Comparison of ENCODE assay signal across 25 cellular contexts in genomic region chr20:37566590-37567330, GRCh38. TPM values are rescaled to one million over a fixed set of nuclear protein-coding genes. Genes with fewer than 3 reads are reported as not detected.
DNase-seq lines count a peak whose midpoint lies in the region; ATAC-seq and TF ChIP-seq lines count a peak whose summit lies in the region.
"Had no signal": no experiment of that assay in that cellular context is flagged by ENCODE, and none has a peak within 500 bp of the region (broad histone marks: within the 10 kb centered on the region; RNA-seq: fewer than 3 reads in every experiment).

No MANE protein-coding gene starts in this region.

- DNase-seq in H9: no peak
- DNase-seq in SJCRH30: peak in 1 of 2 experiments; percentile 34
- DNase-seq in neuronal stem cell (ENCODE audit: low spot score): no peak
- DNase-seq in T-helper 17 cell: no peak
- DNase-seq in ureter (ENCODE audit: low spot score): no peak
- DNase-seq in DMS114 treated with DMSO at 0.1 percent for 48 hours (lab: John Stamatoyannopoulos, UW; ENCODE audit: unreplicated experiment): no peak
- DNase-seq: activated CD8-positive, alpha-beta T cell treated with anti-CD3 and anti-CD28 coated beads, Interleukin-2, amount 10 ng/mL, durations not matched to agents 7 days and 5 days; activated naive CD4-positive, alpha-beta T cell treated with anti-CD3 and anti-CD28 coated beads for 36 hours; activated T-cell treated with anti-CD3 and anti-CD28 coated beads, Interleukin-2, amount 50 U/mL, for 4 hours; amniotic stem cell; left colon; posterior cingulate gyrus; SHP77 treated with DMSO at 0.1 percent for 48 hours; stimulated activated CD8-positive, alpha-beta memory T cell treated with anti-CD3 and anti-CD28 coated beads, Interleukin-4, amount 100 ng/mL, for 48 hours; stomach had no signal

- H3K79me2 ChIP-seq in H9 (ENCODE audit: insufficient read depth, low read length): no peaks in the 10 kb centered on the region

- H4K8ac ChIP-seq in H9 (replicated peaks; ENCODE audit: insufficient read length, low read depth, low read length) (no peak overlapping the region), neuronal stem cell (ENCODE audit: low read depth, low read length) (peak overlapping the region; percentile 19)

- H3K9ac ChIP-seq in H9 (ENCODE audit: extremely low read depth, insufficient read length, low read length) (no peak overlapping the region), iPS-18a (ENCODE audit: low read length) (no peak overlapping the region), neuronal stem cell (ENCODE audit: low read depth, low read length, poor library complexity) (no peak overlapping the region)
- H3K9ac ChIP-seq: KMS-11 had no signal

- H3K9me3 Mint-ChIP-seq in H9: no peaks in the 10 kb centered on the region; a peak in 2 of 5 replicates
- H3K9me3 Mint-ChIP-seq: activated naive CD4-positive, alpha-beta T cell treated with anti-CD3 and anti-CD28 coated beads for 36 hours; activated T-cell treated with anti-CD3 and anti-CD28 coated beads, Interleukin-2, amount 50 U/mL, for 4 hours; CD4-positive, alpha-beta T cell; dendritic cell treated with granulocyte-macrophage colony-stimulating factor and Interleukin-4, amounts not matched to agents 40 ng/mL and 50 ng/mL, for 4 days; memory B cell; naive thymus-derived CD8-positive, alpha-beta T cell had no signal

- no peak overlapping the region for H3K14ac ChIP-seq in H9 (ENCODE audit: insufficient read depth, low read length)
- no peak overlapping the region for H3K14ac ChIP-seq in neuronal stem cell (ENCODE audit: low read length)

- H3K4me3 Mint-ChIP-seq in H9 (peak overlapping the region in 1 of 2 experiments; percentile 62; a peak in 2 of 5 replicates), T-helper 17 cell (no peak overlapping the region)
- H3K4me3 Mint-ChIP-seq: activated CD8-positive, alpha-beta T cell treated with anti-CD3 and anti-CD28 coated beads, Interleukin-2, amount 10 ng/mL, durations not matched to agents 7 days and 5 days; activated naive CD4-positive, alpha-beta T cell treated with anti-CD3 and anti-CD28 coated beads for 36 hours; activated T-cell treated with anti-CD3 and anti-CD28 coated beads, Interleukin-2, amount 50 U/mL, for 4 hours; CD4-positive, alpha-beta T cell; dendritic cell treated with granulocyte-macrophage colony-stimulating factor and Interleukin-4, amounts not matched to agents 40 ng/mL and 50 ng/mL, for 4 days; memory B cell; naive thymus-derived CD8-positive, alpha-beta T cell had no signal

- ATAC-seq in T-helper 17 cell (no peak), HG03469 (IDR thresholded peaks at IDR 0.05; ENCODE audit: unreplicated experiment) (no peak)
- ATAC-seq: activated CD4-positive, CD25-positive, alpha-beta regulatory T cell treated with anti-CD3 and anti-CD28 coated beads, Interleukin-2, amount 50 U/mL, for 24 hours; activated CD8-positive, alpha-beta T cell treated with anti-CD3 and anti-CD28 coated beads, Interleukin-2, amount 10 ng/mL, durations not matched to agents 7 days and 5 days; activated T-cell treated with anti-CD3 and anti-CD28 coated beads, Interleukin-2, amount 50 U/mL, for 4 hours; left colon; naive thymus-derived CD8-positive, alpha-beta T cell had no signal

- peaks cover 37% of the 10 kb centered on the region for H3K27me3 Mint-ChIP-seq in H9 (ENCODE audit: low read depth)
- peaks cover 83% of the 10 kb centered on the region for H3K27me3 Mint-ChIP-seq in T-helper 17 cell

- no peaks in the 10 kb centered on the region for H3K23me2 ChIP-seq in H9 (ENCODE audit: insufficient read length, low read depth, low read length, poor library complexity, severe bottlenecking)

- H3K36me3 Mint-ChIP-seq in H9 (ENCODE audit: insufficient read depth in 1 of 3, low read depth in 3 of 3): no peaks in the 10 kb centered on the region
- peaks cover 4% of the 10 kb centered on the region for H3K36me3 Mint-ChIP-seq in T-helper 17 cell (ENCODE audit: low read depth)
- H3K36me3 Mint-ChIP-seq: memory B cell; naive thymus-derived CD8-positive, alpha-beta T cell had no signal

- no peak overlapping the region for H2AFZ ChIP-seq in H9 (ENCODE audit: low read length)
- H2AFZ ChIP-seq in neuronal stem cell (ENCODE audit: low read length): peak overlapping the region; percentile 33

- no CpG with 5 or more reads among the region's 5 CpGs for WGBS in H9 (ENCODE audit: extremely low coverage, insufficient read length, low lambda C conversion rate)
- no CpG with 5 or more reads among the region's 5 CpGs for WGBS in neuronal stem cell (ENCODE audit: extremely low coverage in 2 of 2, insufficient read length in 2 of 2, insufficient replicate concordance in 1 of 2), 2 donors

- H3K9me3 ChIP-seq in H9 (ENCODE audit: control insufficient read depth, low read depth, low read length) (no peaks in the 10 kb centered on the region), SJCRH30 (replicated peaks) (no peaks in the 10 kb centered on the region), iPS-18a (ENCODE audit: control insufficient read depth, low read depth, low read length) (no peaks in the 10 kb centered on the region), neuronal stem cell (replicated peaks in 1 of 2; ENCODE audit: control insufficient read depth in 2 of 2, insufficient read depth in 1 of 2, low read depth in 1 of 2, low read length in 2 of 2) (no peaks in the 10 kb centered on the region), T-helper 17 cell (ENCODE audit: control insufficient read depth, low read length, poor library complexity, severe bottlenecking) (no peaks in the 10 kb centered on the region)
- H3K9me3 ChIP-seq: stomach, tibial nerve had no signal

- peaks cover 7% of the 10 kb centered on the region; the same call in 1 of the 2 replicates for H3K4me1 ChIP-seq in H9 (ENCODE audit: insufficient read depth, low read length)
- peaks cover 37% of the 10 kb centered on the region for H3K4me1 ChIP-seq in SJCRH30
- peaks cover 13% of the 10 kb centered on the region for H3K4me1 ChIP-seq in iPS-18a (ENCODE audit: control insufficient read depth, low read depth, low read length)
- H3K4me1 ChIP-seq in neuronal stem cell (ENCODE audit: control insufficient read depth in 2 of 2, insufficient read depth in 1 of 2, low read depth in 1 of 2, low read length in 2 of 2): peaks cover 17 to 21% of the 10 kb centered on the region in 2 donors

- peak overlapping the region; percentile 22 for H3K4me3 ChIP-seq in SJCRH30
- peak overlapping the region; percentile 1 for H3K4me3 ChIP-seq in iPS-18a (ENCODE audit: low read length)
- no peak overlapping the region for H3K4me3 ChIP-seq in neuronal stem cell (ENCODE audit: low read length in 2 of 2)
- H3K4me3 ChIP-seq: stomach, tibial nerve had no signal

- H3K23ac ChIP-seq in H9 (ENCODE audit: insufficient read length, low read depth, low read length) (no peak overlapping the region), neuronal stem cell (ENCODE audit: low read depth, low read length, poor library complexity) (no peak overlapping the region)

- no peak overlapping the region for H3K27ac Mint-ChIP-seq in H9
- no peak overlapping the region for H3K27ac Mint-ChIP-seq in T-helper 17 cell
- H3K27ac Mint-ChIP-seq: activated CD8-positive, alpha-beta T cell treated with anti-CD3 and anti-CD28 coated beads, Interleukin-2, amount 10 ng/mL, durations not matched to agents 7 days and 5 days; activated naive CD4-positive, alpha-beta T cell treated with anti-CD3 and anti-CD28 coated beads for 36 hours; CD4-positive, alpha-beta T cell; dendritic cell treated with granulocyte-macrophage colony-stimulating factor and Interleukin-4, amounts not matched to agents 40 ng/mL and 50 ng/mL, for 4 days; memory B cell had no signal

- no peak overlapping the region for H2BK120ac ChIP-seq in H9 (ENCODE audit: low read depth, low read length, poor library complexity, severe bottlenecking)
- H2BK120ac ChIP-seq in neuronal stem cell (ENCODE audit: low read depth, low read length): no peak overlapping the region

- H3K18ac ChIP-seq in H9 (ENCODE audit: insufficient read length, low read depth, low read length) (no peak overlapping the region), neuronal stem cell (ENCODE audit: low read length) (peak overlapping the region; percentile 60)

- H4K91ac ChIP-seq in H9 (ENCODE audit: insufficient read length, low read depth, low read length) (no peak overlapping the region), neuronal stem cell (ENCODE audit: low read depth, low read length, poor library complexity) (no peak overlapping the region)

- no peak overlapping the region for H2BK12ac ChIP-seq in H9 (ENCODE audit: insufficient read length, low read depth, low read length)
- H2BK12ac ChIP-seq in neuronal stem cell (ENCODE audit: low read length): no peak overlapping the region

- H2BK20ac ChIP-seq in H9 (ENCODE audit: low read depth, low read length, poor library complexity, severe bottlenecking): no peak overlapping the region

- no peak overlapping the region for H2AK5ac ChIP-seq in H9 (ENCODE audit: insufficient read length, low read length)
- H2AK5ac ChIP-seq in neuronal stem cell (ENCODE audit: low read depth, low read length): peak overlapping the region; percentile 36

- H3K79me1 ChIP-seq in H9 (ENCODE audit: insufficient read depth, low read depth, low read length, poor library complexity, severe bottlenecking): no peaks in the 10 kb centered on the region
- no peaks in the 10 kb centered on the region for H3K79me1 ChIP-seq in neuronal stem cell (ENCODE audit: low read depth, low read length)

- H3K56ac ChIP-seq in H9 (ENCODE audit: insufficient read length, low read depth, low read length): no peak overlapping the region

- H3K4me2 ChIP-seq in H9 (ENCODE audit: insufficient read depth, insufficient read length, low read length): peak overlapping the region; percentile 42
- no peak overlapping the region for H3K4me2 ChIP-seq in neuronal stem cell (ENCODE audit: insufficient read depth, low read length, poor library complexity, severe bottlenecking)
- H3K4me2 ChIP-seq: KMS-11 had no signal

- H3K27me3 ChIP-seq in H9 (ENCODE audit: insufficient read depth, low read length): no peaks in the 10 kb centered on the region
- H3K27me3 ChIP-seq in SJCRH30: 0 out of 2 replicates have a peak, but pooled peaks cover 4% of the 10 kb centered on the region
- H3K27me3 ChIP-seq in iPS-18a (ENCODE audit: control insufficient read depth, insufficient read depth, low read length): peaks cover 19% of the 10 kb centered on the region
- peaks cover 0 to 32% (median 0%) of the 10 kb centered on the region in 3 experiments for H3K27me3 ChIP-seq in neuronal stem cell (ENCODE audit: control insufficient read depth in 3 of 3, insufficient read depth in 3 of 3, low read depth in 1 of 3, low read length in 3 of 3)

- no peak overlapping the region for H4K5ac ChIP-seq in H9 (ENCODE audit: insufficient read length, low read depth, low read length)

- H2BK15ac ChIP-seq in H9 (ENCODE audit: low read depth, low read length) (no peak overlapping the region), neuronal stem cell (ENCODE audit: low read length) (peak overlapping the region; percentile 62)

- H3T11ph ChIP-seq in H9 (ENCODE audit: low read length): no peak overlapping the region

- no peak overlapping the region for H2BK5ac ChIP-seq in H9 (ENCODE audit: insufficient read length, low read length)
- H2BK5ac ChIP-seq in neuronal stem cell (ENCODE audit: low read length): no peak overlapping the region

- no peak overlapping the region for H3K4ac ChIP-seq in H9 (ENCODE audit: low read depth, low read length)
- H3K4ac ChIP-seq in neuronal stem cell (ENCODE audit: low read length): no peak overlapping the region

- H4K20me1 ChIP-seq in H9 (ENCODE audit: control insufficient read depth, insufficient read depth, insufficient read length): no peaks in the 10 kb centered on the region

- H3K27ac ChIP-seq in H9 (ENCODE audit: insufficient read length, low read depth, low read length) (no peak overlapping the region), SJCRH30 (peak overlapping the region; percentile 26; the same call in 1 of the 2 replicates), iPS-18a (ENCODE audit: low read length) (no peak overlapping the region), neuronal stem cell (replicated peaks; ENCODE audit: low read length) (no peak overlapping the region)
- H3K27ac ChIP-seq: KMS-11, stomach, tibial nerve had no signal

- H3K36me3 ChIP-seq in SJCRH30: no peaks in the 10 kb centered on the region
- H3K36me3 ChIP-seq in iPS-18a (ENCODE audit: control insufficient read depth, low read depth, low read length): no peaks in the 10 kb centered on the region
- no peaks in the 10 kb centered on the region for H3K36me3 ChIP-seq in neuronal stem cell (replicated peaks in 1 of 2; ENCODE audit: control insufficient read depth in 2 of 2, insufficient read depth in 2 of 2, low read length in 2 of 2)
- H3K36me3 ChIP-seq: stomach, tibial nerve had no signal

- no peak for TF ChIP-seq CTCF in H9 (conservative IDR thresholded peaks at IDR 0.05)

- H3K4me1 Mint-ChIP-seq in H9 (peaks cover 32 to 43% of the 10 kb centered on the region in 2 experiments), T-helper 17 cell (peaks cover 10% of the 10 kb centered on the region)

RNA-seq across cellular contexts. Expression of gene BLCAP, which starts 39.1 kb away (rescaled TPM):
- total RNA-seq in H9 (2021) (47.7 and 54.3 TPM in 2 replicates), T-helper 17 cell (10 to 100 TPM; 56.9 to 65.0 TPM), ureter (178 TPM)
- total RNA-seq in SJCRH30 (2014; rRNA removed; shearing (Covaris generic)): 172 and 191 TPM in 2 replicates
- 49.1 TPM for polyA plus RNA-seq in neuronal stem cell (2013, experiment 1 of 2)
- 48.5 TPM for polyA plus RNA-seq in neuronal stem cell (2013, experiment 2 of 2)

RNA-seq across cellular contexts. Expression of gene NNAT, which starts 45.7 kb away (rescaled TPM):
- total RNA-seq in H9 (2021): 42.5 and 43.1 TPM in 2 replicates
- not detected in 2 replicates for total RNA-seq in SJCRH30 (2014; rRNA removed; shearing (Covaris generic))
- polyA plus RNA-seq in neuronal stem cell (2013, experiment 1 of 2): 549 TPM
- polyA plus RNA-seq in neuronal stem cell (2013, experiment 2 of 2): 523 TPM
- not detected for total RNA-seq in T-helper 17 cell
- 0.52 TPM for total RNA-seq in ureter
- total RNA-seq: CD4-positive, alpha-beta T cell; HT1080; naive thymus-derived CD8-positive, alpha-beta T cell had no signal

Comparison
In these comparisons a context has a peak if more than half of its experiments do, and no peak if none do; other contexts are left out.
1. H3K4me3 ChIP-seq: peak in SJCRH30 (single experiment) and iPS-18a (single experiment); none in neuronal stem cell (0 of 2).
2. RNA of gene NNAT, which starts 45.7 kb away (total RNA-seq): 42.5 to 43.1 TPM in H9; 0.52 TPM in ureter (single experiment), not detected in SJCRH30 and not detected in T-helper 17 cell; every median in the first group is over 10 times any median in the second.